26 cellular contexts compared by ENCODE assay signal in genomic region chr5:6118691-6119090, GRCh38.
"Had no signal": no experiment of that assay in that cellular context is flagged by ENCODE, and none has a peak within 500 bp of the region (broad histone marks: within the 10 kb centered on the region; RNA-seq: fewer than 3 reads in every experiment).

No MANE protein-coding gene starts in this region.

- ATAC-seq: naive thymus-derived CD4-positive, alpha-beta T cell; natural killer cell treated with Interleukin-12 subunit alpha and Interleukin-12 subunit beta and Interleukin-15 and Interleukin-18, amount 100 ng/mL, for 72 hours; pancreas; right cardiac atrium; sciatic nerve; stimulated activated effector memory CD8-positive, alpha-beta T cell treated with anti-CD3 and anti-CD28 coated beads, Interleukin-12 subunit alpha, Interleukin-12 subunit beta, amount 100 ng/mL, for 72 hours; upper lobe of right lung had no signal

- H3K36me3 Mint-ChIP-seq: mesothelial cell of epicardium; natural killer cell treated with Interleukin-12 subunit alpha and Interleukin-12 subunit beta and Interleukin-15 and Interleukin-18, amount 100 ng/mL, for 72 hours; stimulated activated effector memory CD8-positive, alpha-beta T cell treated with anti-CD3 and anti-CD28 coated beads, Interleukin-12 subunit alpha, Interleukin-12 subunit beta, amount 100 ng/mL, for 72 hours had no signal

- H3K36me3 ChIP-seq: left ventricle myocardium inferior, pancreas, prostate gland, spleen, suprapubic skin, thoracic aorta, tibial artery, upper lobe of right lung, uterus had no signal

- H3K9me3 ChIP-seq: pancreas, prostate gland, thoracic aorta, upper lobe of right lung, uterus had no signal

- H3K27ac ChIP-seq: left ventricle myocardium inferior, pancreas, prostate gland, spleen, suprapubic skin, thoracic aorta, tibial artery, upper lobe of right lung, uterus had no signal

- H3K4me1 Mint-ChIP-seq: mesothelial cell of epicardium; naive thymus-derived CD4-positive, alpha-beta T cell; stimulated activated effector memory CD8-positive, alpha-beta T cell treated with anti-CD3 and anti-CD28 coated beads, Interleukin-12 subunit alpha, Interleukin-12 subunit beta, amount 100 ng/mL, for 72 hours had no signal

- H3K4me1 ChIP-seq: left ventricle myocardium inferior, pancreas, prostate gland, spleen, suprapubic skin, tibial artery, upper lobe of right lung, uterus had no signal

- H3K4me3 ChIP-seq: left ventricle myocardium inferior, lung, pancreas, prostate gland, spleen, suprapubic skin, thoracic aorta, tibial artery, upper lobe of right lung, uterus had no signal

- H3K27ac Mint-ChIP-seq: mesothelial cell of epicardium; naive thymus-derived CD4-positive, alpha-beta T cell; natural killer cell treated with Interleukin-12 subunit alpha and Interleukin-12 subunit beta and Interleukin-15 and Interleukin-18, amount 100 ng/mL, for 72 hours; stimulated activated effector memory CD8-positive, alpha-beta T cell treated with anti-CD3 and anti-CD28 coated beads, Interleukin-12 subunit alpha, Interleukin-12 subunit beta, amount 100 ng/mL, for 72 hours; stimulated activated naive CD8-positive, alpha-beta T cell treated with anti-CD3 and anti-CD28 coated beads, Interleukin-15, Interleukin-2, amounts not matched to agents 100 ng/mL and 50 ng/mL, for 24 hours had no signal

- H3K27me3 Mint-ChIP-seq: natural killer cell treated with Interleukin-12 subunit alpha and Interleukin-12 subunit beta and Interleukin-15 and Interleukin-18, amount 100 ng/mL, for 72 hours; stimulated activated naive CD8-positive, alpha-beta T cell treated with anti-CD3 and anti-CD28 coated beads, Interleukin-15, Interleukin-2, amounts not matched to agents 100 ng/mL and 50 ng/mL, for 24 hours had no signal

- DNase-seq: hypothalamus; islet precursor cell; left ventricle myocardium inferior; mesendoderm; naive thymus-derived CD4-positive, alpha-beta T cell; pancreas; posterior cingulate gyrus; retina; right cardiac atrium; small intestine; spleen; stimulated activated CD4-positive, alpha-beta T cell treated with anti-CD3 and anti-CD28 coated beads, Interleukin-4, amount 100 ng/mL, for 24 hours; stimulated activated naive CD4-positive, alpha-beta T cell; tibial artery; trophoblast cell; upper lobe of right lung; uterus had no signal

- H3K4me3 Mint-ChIP-seq: mesothelial cell of epicardium; naive thymus-derived CD4-positive, alpha-beta T cell; natural killer cell treated with Interleukin-12 subunit alpha and Interleukin-12 subunit beta and Interleukin-15 and Interleukin-18, amount 100 ng/mL, for 72 hours; stimulated activated effector memory CD8-positive, alpha-beta T cell treated with anti-CD3 and anti-CD28 coated beads, Interleukin-12 subunit alpha, Interleukin-12 subunit beta, amount 100 ng/mL, for 72 hours; stimulated activated naive CD8-positive, alpha-beta T cell treated with anti-CD3 and anti-CD28 coated beads, Interleukin-15, Interleukin-2, amounts not matched to agents 100 ng/mL and 50 ng/mL, for 24 hours had no signal

- H3K27me3 ChIP-seq: pancreas, spleen, suprapubic skin, tibial artery, upper lobe of right lung, uterus had no signal
